ENCODE assay signal across 17 cellular contexts in genomic region chr6:31882344-31882743, GRCh38. TPM values are rescaled to one million over a fixed set of nuclear protein-coding genes. Genes with fewer than 3 reads are reported as not detected.
DNase-seq lines count a peak whose midpoint lies in the region; ATAC-seq, FAIRE-seq and TF ChIP-seq lines count a peak whose summit lies in the region.
"Had no signal": no experiment of that assay in that cellular context is flagged by ENCODE, and none has a peak within 500 bp of the region (broad histone marks: within the 10 kb centered on the region; RNA-seq: fewer than 3 reads in every experiment).

No MANE protein-coding gene starts in this region.

- H3K27me3 Mint-ChIP-seq in activated naive CD4-positive, alpha-beta T cell treated with anti-CD3 and anti-CD28 coated beads, Interleukin-2, amount 10 ng/mL, durations not matched to agents 7 days and 5 days = peaks cover 2% of the 10 kb centered on the region
- H3K27me3 Mint-ChIP-seq in activated T-helper 17 cell treated with anti-CD3 and anti-CD28 coated beads, Interleukin-2, amount 50 U/mL, for 72 hours = no peaks in the 10 kb centered on the region
- H3K27me3 Mint-ChIP-seq: activated CD8-positive, alpha-beta memory T cell treated with anti-CD3 and anti-CD28 coated beads, Interleukin-2, amount 10 ng/mL, durations not matched to agents 7 days and 5 days; brain; natural killer cell treated with Interleukin-12 subunit alpha and Interleukin-12 subunit beta and Interleukin-15 and Interleukin-18, amount 100 ng/mL, for 72 hours had no signal

- no peaks in the 10 kb centered on the region for H3K9me3 Mint-ChIP-seq in activated naive CD4-positive, alpha-beta T cell treated with anti-CD3 and anti-CD28 coated beads, Interleukin-2, amount 10 ng/mL, durations not matched to agents 7 days and 5 days
- H3K9me3 Mint-ChIP-seq in activated T-helper 17 cell treated with anti-CD3 and anti-CD28 coated beads, Interleukin-2, amount 50 U/mL, for 72 hours = no peaks in the 10 kb centered on the region
- H3K9me3 Mint-ChIP-seq: brain; natural killer cell treated with Interleukin-12 subunit alpha and Interleukin-12 subunit beta and Interleukin-15 and Interleukin-18, amount 100 ng/mL, for 72 hours had no signal

- DNase-seq in activated naive CD4-positive, alpha-beta T cell treated with anti-CD3 and anti-CD28 coated beads, Interleukin-2, amount 10 ng/mL, durations not matched to agents 7 days and 5 days = no peak
- DNase-seq in activated naive CD4-positive, alpha-beta T cell treated with Interleukin-2 at 50 U/mL for 16 hours = no peak
- DNase-seq in NCI-H2196 treated with DMSO at 0.1 percent for 48 hours (lab: John Stamatoyannopoulos, UW; ENCODE audit: unreplicated experiment) (peak; percentile 76), dermis blood vessel endothelial cell (peak; percentile 67), D721Med (ENCODE audit: insufficient read length, low spot score) (no peak)
- DNase-seq: activated CD4-positive, CD25-positive, alpha-beta regulatory T cell; activated CD8-positive, alpha-beta memory T cell treated with anti-CD3 and anti-CD28 coated beads, Interleukin-2, amount 10 ng/mL, durations not matched to agents 7 days and 5 days; activated naive CD4-positive, alpha-beta T cell; Caco-2; NCI-H2227 treated with DMSO at 0.1 percent for 48 hours had no signal

- no peak overlapping the region for H3K4me3 Mint-ChIP-seq in activated naive CD4-positive, alpha-beta T cell treated with anti-CD3 and anti-CD28 coated beads, Interleukin-2, amount 10 ng/mL, durations not matched to agents 7 days and 5 days
- no peak overlapping the region for H3K4me3 Mint-ChIP-seq in activated T-helper 17 cell treated with anti-CD3 and anti-CD28 coated beads, Interleukin-2, amount 50 U/mL, for 72 hours
- H3K4me3 Mint-ChIP-seq: activated CD8-positive, alpha-beta memory T cell treated with anti-CD3 and anti-CD28 coated beads, Interleukin-2, amount 10 ng/mL, durations not matched to agents 7 days and 5 days; brain; natural killer cell treated with Interleukin-12 subunit alpha and Interleukin-12 subunit beta and Interleukin-15 and Interleukin-18, amount 100 ng/mL, for 72 hours had no signal

- H3K4me1 Mint-ChIP-seq in activated naive CD4-positive, alpha-beta T cell treated with anti-CD3 and anti-CD28 coated beads, Interleukin-2, amount 10 ng/mL, durations not matched to agents 7 days and 5 days = no peaks in the 10 kb centered on the region
- H3K4me1 Mint-ChIP-seq in activated T-helper 17 cell treated with anti-CD3 and anti-CD28 coated beads, Interleukin-2, amount 50 U/mL, for 72 hours = peaks cover 5% of the 10 kb centered on the region
- H3K4me1 Mint-ChIP-seq: activated CD8-positive, alpha-beta memory T cell treated with anti-CD3 and anti-CD28 coated beads, Interleukin-2, amount 10 ng/mL, durations not matched to agents 7 days and 5 days; brain had no signal

- no peak for TF ChIP-seq CTCF in D721Med (IDR thresholded peaks at IDR 0.05; ENCODE audit: insufficient read depth, missing control alignments)

- CTCF ChIA-PET in activated naive CD4-positive, alpha-beta T cell treated with anti-CD3 and anti-CD28 coated beads, Interleukin-2, amount 10 ng/mL, durations not matched to agents 7 days and 5 days (lab: Charles Lee) = no interaction called here

- H3K27ac Mint-ChIP-seq in activated naive CD4-positive, alpha-beta T cell treated with anti-CD3 and anti-CD28 coated beads, Interleukin-2, amount 10 ng/mL, durations not matched to agents 7 days and 5 days = peak overlapping the region; percentile 37
- no peak overlapping the region for H3K27ac Mint-ChIP-seq in activated T-helper 17 cell treated with anti-CD3 and anti-CD28 coated beads, Interleukin-2, amount 50 U/mL, for 72 hours
- H3K27ac Mint-ChIP-seq: activated CD8-positive, alpha-beta memory T cell treated with anti-CD3 and anti-CD28 coated beads, Interleukin-2, amount 10 ng/mL, durations not matched to agents 7 days and 5 days; natural killer cell treated with Interleukin-12 subunit alpha and Interleukin-12 subunit beta and Interleukin-15 and Interleukin-18, amount 100 ng/mL, for 72 hours had no signal

- ATAC-seq in activated T-helper 17 cell treated with anti-CD3 and anti-CD28 coated beads, Interleukin-2, amount 50 U/mL, for 72 hours (replicated peaks) = no peak
- ATAC-seq in HG03280 (IDR thresholded peaks at IDR 0.05; ENCODE audit: unreplicated experiment) (no peak), GM21528 (IDR thresholded peaks at IDR 0.05; ENCODE audit: low FRiP score, unreplicated experiment) (no peak)
- ATAC-seq: activated CD8-positive, alpha-beta memory T cell treated with anti-CD3 and anti-CD28 coated beads, Interleukin-2, amount 10 ng/mL, durations not matched to agents 7 days and 5 days; natural killer cell treated with Interleukin-12 subunit alpha and Interleukin-12 subunit beta and Interleukin-15 and Interleukin-18, amount 100 ng/mL, for 72 hours had no signal

- peaks cover 41% of the 10 kb centered on the region for H3K36me3 Mint-ChIP-seq in activated naive CD4-positive, alpha-beta T cell treated with anti-CD3 and anti-CD28 coated beads, Interleukin-2, amount 10 ng/mL, durations not matched to agents 7 days and 5 days
- H3K36me3 Mint-ChIP-seq in activated T-helper 17 cell treated with anti-CD3 and anti-CD28 coated beads, Interleukin-2, amount 50 U/mL, for 72 hours (ENCODE audit: low read depth) = peaks cover 75% of the 10 kb centered on the region

- FAIRE-seq in D721Med (lab: Jason Lieb, UNC) = no peak
- FAIRE-seq: HTR-8/SVneo had no signal

RNA-seq across cellular contexts. Expression of gene SLC44A4, which starts 3.5 kb away (rescaled TPM):
- 0.05 and 0.17 TPM in 2 replicates for total RNA-seq in dermis blood vessel endothelial cell
- total RNA-seq in activated T-helper 17 cell treated with anti-CD3 and anti-CD28 coated beads, Interleukin-2, amount 50 U/mL, for 72 hours = under 1 TPM in 1 of 2 donors, not detected in 1; 0.39 TPM
- total RNA-seq: A673; activated CD8-positive, alpha-beta memory T cell treated with anti-CD3 and anti-CD28 coated beads, Interleukin-2, amount 10 ng/mL, durations not matched to agents 7 days and 5 days; natural killer cell treated with Interleukin-12 subunit alpha and Interleukin-12 subunit beta and Interleukin-15 and Interleukin-18, amount 100 ng/mL, for 72 hours had no signal

RNA-seq across cellular contexts. Expression of gene EHMT2, which starts 15.2 kb away (rescaled TPM):
- 45.9 and 58.9 TPM in 2 replicates for total RNA-seq in dermis blood vessel endothelial cell
- total RNA-seq in activated T-helper 17 cell treated with anti-CD3 and anti-CD28 coated beads, Interleukin-2, amount 50 U/mL, for 72 hours = 10 to 100 TPM; 41.2 to 55.3 TPM

RNA-seq across cellular contexts. Expression of gene ZBTB12, which starts 19.5 kb away (rescaled TPM):
- total RNA-seq in dermis blood vessel endothelial cell = 3.6 and 4.9 TPM in 2 replicates
- 1 to 10 TPM; 1.6 to 3.0 TPM for total RNA-seq in activated T-helper 17 cell treated with anti-CD3 and anti-CD28 coated beads, Interleukin-2, amount 50 U/mL, for 72 hours

RNA-seq across cellular contexts. Expression of gene NEU1, which starts 19.7 kb away (rescaled TPM):
- 66.8 and 78.1 TPM in 2 replicates for total RNA-seq in dermis blood vessel endothelial cell
- 10 to 100 TPM; 19.3 to 22.3 TPM for total RNA-seq in activated T-helper 17 cell treated with anti-CD3 and anti-CD28 coated beads, Interleukin-2, amount 50 U/mL, for 72 hours

RNA-seq across cellular contexts. Expression of gene C2, which starts 45.2 kb away (rescaled TPM):
- total RNA-seq in dermis blood vessel endothelial cell = not detected in 2 replicates
- total RNA-seq in activated T-helper 17 cell treated with anti-CD3 and anti-CD28 coated beads, Interleukin-2, amount 50 U/mL, for 72 hours = 1 to 10 TPM in 1 of 2 donors, under 1 TPM in 1; 0.58 to 4.7 TPM

Comparison
In these comparisons a context has a peak if more than half of its experiments do, and no peak if none do; other contexts are left out.
1. DNase-seq: peak in NCI-H2196 treated with DMSO at 0.1 percent for 48 hours (single experiment) and dermis blood vessel endothelial cell (single experiment); none in activated naive CD4-positive, alpha-beta T cell treated with anti-CD3 and anti-CD28 coated beads, Interleukin-2, amount 10 ng/mL, durations not matched to agents 7 days and 5 days (single experiment), activated naive CD4-positive, alpha-beta T cell treated with Interleukin-2 at 50 U/mL for 16 hours (single experiment) and D721Med (single experiment).